ENCODE assay signal across 13 cellular contexts in genomic region chr13:70107498-70108271, GRCh38. TPM values are rescaled to one million over a fixed set of nuclear protein-coding genes. Genes with fewer than 3 reads are reported as not detected.
A peak's percentile ranks its signal among the peaks of the same experiment; 100 is the strongest.
DNase-seq lines count a peak whose midpoint lies in the region; ATAC-seq and TF ChIP-seq lines count a peak whose summit lies in the region.
"Had no signal": no experiment of that assay in that cellular context is flagged by ENCODE, and none has a peak within 500 bp of the region (broad histone marks: within the 10 kb centered on the region; RNA-seq: fewer than 3 reads in every experiment).

ATXN8OS (plus strand) TSS chr13:70107826.

- H2AFZ ChIP-seq in IMR-90 (replicated peaks; ENCODE audit: low read length, poor library complexity), result peak within 1 kb of the TSS; percentile 51

- in situ Hi-C loops in IMR-90 (cut with MboI; ENCODE audit: low sequenced_read_pairs), result no loop called here
- in situ Hi-C loops in GM13976 (cut with MboI; ENCODE audit: low sequenced_read_pairs, unreplicated experiment), result no loop called here

- no peaks in the 10 kb centered on the region for H3K9me1 ChIP-seq in IMR-90 (ENCODE audit: insufficient read depth, low read length)

- no peaks in the 10 kb centered on the region for H3K36me3 Mint-ChIP-seq in progenitor cell of endocrine pancreas (ENCODE audit: insufficient read depth)
- H3K36me3 Mint-ChIP-seq in CD8-positive, alpha-beta T cell, result no peaks in the 10 kb centered on the region

- no peak within 1 kb of the TSS for H2BK15ac ChIP-seq in IMR-90 (ENCODE audit: low read depth, low read length)

- H3K9ac ChIP-seq in IMR-90 (ENCODE audit: low read depth, low read length) (no peak within 1 kb of the TSS), iPS-15b (ENCODE audit: low read depth, low read length) (no peak within 1 kb of the TSS)

- H3K4me1 ChIP-seq in IMR-90 (ENCODE audit: control insufficient read depth, insufficient read depth, low read length), result no peaks in the 10 kb centered on the region
- H3K4me1 ChIP-seq in iPS-15b (ENCODE audit: control insufficient read depth, insufficient read depth, low read length), result peaks cover 2% of the 10 kb centered on the region
- no peaks in the 10 kb centered on the region for H3K4me1 ChIP-seq in CD8-positive, alpha-beta T cell (ENCODE audit: insufficient read depth, low read length)
- H3K4me1 ChIP-seq: right lobe of liver, suprapubic skin had no signal

- ATAC-seq in IMR-90 (ENCODE audit: low read depth), result no peak
- no peak for ATAC-seq in GM21367 (IDR thresholded peaks at IDR 0.05; ENCODE audit: unreplicated experiment)
- ATAC-seq in CD8-positive, alpha-beta T cell, result no peak
- ATAC-seq: activated CD8-positive, alpha-beta T cell treated with anti-CD3 and anti-CD28 coated beads, Interleukin-2, amount 10 ng/mL, durations not matched to agents 7 days and 5 days; mucosa of descending colon; right lobe of liver had no signal

- peak within 1 kb of the TSS; percentile 67 for H3K4me3 Mint-ChIP-seq in progenitor cell of endocrine pancreas (ENCODE audit: low read depth)
- H3K4me3 Mint-ChIP-seq in CD8-positive, alpha-beta T cell, result no peak within 1 kb of the TSS
- H3K4me3 Mint-ChIP-seq: activated CD8-positive, alpha-beta T cell treated with anti-CD3 and anti-CD28 coated beads, Interleukin-2, amount 10 ng/mL, durations not matched to agents 7 days and 5 days; T-helper 1 cell treated with Interleukin-12 subunit alpha and Interleukin-12 subunit beta and Interleukin-4 antibody, amounts not matched to agents 30 μg/mL and 1 μg/mL, for 36 hours had no signal

- H3K27me3 ChIP-seq in IMR-90 (ENCODE audit: control insufficient read depth, insufficient read depth, low read length), result no peaks in the 10 kb centered on the region
- H3K27me3 ChIP-seq in iPS-15b (ENCODE audit: control insufficient read depth, insufficient read depth, low read length), result peaks cover 38% of the 10 kb centered on the region
- no peaks in the 10 kb centered on the region for H3K27me3 ChIP-seq in CD8-positive, alpha-beta T cell (ENCODE audit: insufficient read depth, low read length)
- H3K27me3 ChIP-seq: right lobe of liver had no signal

- no peak within 1 kb of the TSS for H2AK5ac ChIP-seq in IMR-90 (ENCODE audit: low read depth, low read length)

- H3K27ac Mint-ChIP-seq in progenitor cell of endocrine pancreas, result no peak within 1 kb of the TSS
- H3K27ac Mint-ChIP-seq in CD8-positive, alpha-beta T cell, result no peak within 1 kb of the TSS
- H3K27ac Mint-ChIP-seq: activated CD8-positive, alpha-beta T cell treated with anti-CD3 and anti-CD28 coated beads, Interleukin-2, amount 10 ng/mL, durations not matched to agents 7 days and 5 days; T-helper 1 cell treated with Interleukin-12 subunit alpha and Interleukin-12 subunit beta and Interleukin-4 antibody, amounts not matched to agents 30 μg/mL and 1 μg/mL, for 36 hours had no signal

- H3K56ac ChIP-seq in IMR-90 (ENCODE audit: extremely low read depth, insufficient read depth, low read length), result no peak within 1 kb of the TSS

- H3K36me3 ChIP-seq in IMR-90 (ENCODE audit: control insufficient read depth, insufficient read depth, low read length) (no peaks in the 10 kb centered on the region), iPS-15b (ENCODE audit: control insufficient read depth, insufficient read depth, low read length) (no peaks in the 10 kb centered on the region)
- no peaks in the 10 kb centered on the region for H3K36me3 ChIP-seq in CD8-positive, alpha-beta T cell (ENCODE audit: insufficient read depth, low read length)
- H3K36me3 ChIP-seq: right lobe of liver, suprapubic skin had no signal

- no peak within 1 kb of the TSS for H3K4me2 ChIP-seq in IMR-90 (ENCODE audit: low read depth, low read length)

- CTCF ChIA-PET in IMR-90 (lab: Yijun Ruan, JAX), result no interaction called here
- CTCF ChIA-PET in CD8-positive, alpha-beta T cell (lab: Charles Lee), result no interaction called here

- no peak within 1 kb of the TSS for H4K5ac ChIP-seq in IMR-90 (ENCODE audit: low read depth, low read length)

- POLR2A ChIA-PET in IMR-90 (lab: Charles Lee; ENCODE audit: unreplicated experiment), result interaction anchor here (0.6 kb wide), 1 partner anchor 143 kb away, joined by 3 read pairs; no protein-coding TSS in a partner anchor
- POLR2A ChIA-PET in CD8-positive, alpha-beta T cell (lab: Charles Lee), result no interaction called here

- dilution Hi-C loops in IMR-90 (cut with HindIII; ENCODE audit: low sequenced_read_pairs, unreplicated experiment), result no loop called here

- H4K8ac ChIP-seq in IMR-90 (ENCODE audit: low read depth in 2 of 2, low read length in 2 of 2), result no peak within 1 kb of the TSS

- DNase-seq in IMR-90 (no peak), UCSD-AML1 (lab: John Stamatoyannopoulos, UW; ENCODE audit: unreplicated experiment) (peak; percentile 4), progenitor cell of endocrine pancreas (ENCODE audit: low spot score, unreplicated experiment) (peak; percentile 22), GM13976 (ENCODE audit: low spot score) (no peak)
- DNase-seq in CD8-positive, alpha-beta T cell, result no peak
- DNase-seq: activated CD8-positive, alpha-beta T cell treated with anti-CD3 and anti-CD28 coated beads, Interleukin-2, amount 10 ng/mL, durations not matched to agents 7 days and 5 days; effector memory CD4-positive, alpha-beta T cell; mucosa of descending colon had no signal

- no peak within 1 kb of the TSS for H3K4ac ChIP-seq in IMR-90 (ENCODE audit: low read depth, low read length)

- H3K27me3 Mint-ChIP-seq in progenitor cell of endocrine pancreas, result peaks cover 36% of the 10 kb centered on the region
- H3K27me3 Mint-ChIP-seq in CD8-positive, alpha-beta T cell (ENCODE audit: low read depth), result no peaks in the 10 kb centered on the region

- H3K9me3 Mint-ChIP-seq in progenitor cell of endocrine pancreas (ENCODE audit: low read depth), result no peaks in the 10 kb centered on the region
- peaks cover 13% of the 10 kb centered on the region for H3K9me3 Mint-ChIP-seq in CD8-positive, alpha-beta T cell

- peaks cover 3% of the 10 kb centered on the region for H3K4me1 Mint-ChIP-seq in progenitor cell of endocrine pancreas (ENCODE audit: low read depth)
- H3K4me1 Mint-ChIP-seq in CD8-positive, alpha-beta T cell (ENCODE audit: low read depth), result no peaks in the 10 kb centered on the region

- H3K9me3 ChIP-seq in IMR-90 (ENCODE audit: control insufficient read depth, insufficient read depth, low read length) (peaks cover 12% of the 10 kb centered on the region), iPS-15b (ENCODE audit: control insufficient read depth, insufficient read depth, low read length) (no peaks in the 10 kb centered on the region)
- H3K9me3 ChIP-seq in CD8-positive, alpha-beta T cell (ENCODE audit: low read length), result no peaks in the 10 kb centered on the region
- H3K9me3 ChIP-seq: mucosa of descending colon, right lobe of liver had no signal

- WGBS in IMR-90 (ENCODE audit: extremely low coverage in 2 of 2, insufficient read length in 1 of 2), 2 experiments, result 2% methylated on average over 28 of the region's 52 CpGs; no CpG with 5 or more reads in 1 of the 2 experiments

- no peak within 1 kb of the TSS for H3K27ac ChIP-seq in IMR-90 (ENCODE audit: insufficient read depth, low read length)
- no peak within 1 kb of the TSS for H3K27ac ChIP-seq in CD8-positive, alpha-beta T cell (ENCODE audit: low read depth, low read length)
- H3K27ac ChIP-seq: right lobe of liver, suprapubic skin had no signal

- no peak within 1 kb of the TSS for H2BK5ac ChIP-seq in IMR-90 (ENCODE audit: low read depth, low read length, poor library complexity, severe bottlenecking)

- no TSS peak for BruUV-seq in IMR-90 (replicated peaks; lab: Mats Ljungman, UMichigan)

- H3K4me3 ChIP-seq in IMR-90 (ENCODE audit: insufficient read depth, low read depth, low read length) (no peak within 1 kb of the TSS), iPS-15b (ENCODE audit: low read depth, low read length) (peak within 1 kb of the TSS; percentile 61)
- no peak within 1 kb of the TSS for H3K4me3 ChIP-seq in CD8-positive, alpha-beta T cell (ENCODE audit: low read depth, low read length)
- H3K4me3 ChIP-seq: mucosa of descending colon, right lobe of liver, suprapubic skin had no signal

- no peak within 1 kb of the TSS for H3K14ac ChIP-seq in IMR-90 (replicated peaks; ENCODE audit: low read depth, low read length)

- H4K91ac ChIP-seq in IMR-90 (ENCODE audit: insufficient read depth, low read depth, low read length), result no peak within 1 kb of the TSS

- intact Hi-C loops in IMR-90 (cut with micrococcal nuclease), result no loop called here
- intact Hi-C loops in CD8-positive, alpha-beta T cell (cut with DNase I, micrococcal nuclease), result no loop called here

- no peak within 1 kb of the TSS for H2AK9ac ChIP-seq in IMR-90 (replicated peaks; ENCODE audit: low read depth, low read length, poor library complexity)

- H2BK20ac ChIP-seq in IMR-90 (ENCODE audit: low read depth, low read length), result no peak within 1 kb of the TSS

- H4K20me1 ChIP-seq in IMR-90 (ENCODE audit: insufficient read depth, low read length), result no peaks in the 10 kb centered on the region

- no peak for TF ChIP-seq CTCF in IMR-90 (conservative IDR thresholded peaks at IDR 0.05; ENCODE audit: low read depth, low read length)
- no peak for TF ChIP-seq CTCF in progenitor cell of endocrine pancreas (IDR thresholded peaks at IDR 0.05; ENCODE audit: unreplicated experiment)
- no peak for TF ChIP-seq CTCF in CD8-positive, alpha-beta T cell (IDR thresholded peaks at IDR 0.05)
- TF ChIP-seq CTCF in GM13976 (IDR thresholded peaks at IDR 0.05; ENCODE audit: borderline replicate concordance, control extremely low read depth, extremely low read depth, insufficient read depth, missing control alignments), result no peak

- H2BK120ac ChIP-seq in IMR-90 (ENCODE audit: low read depth, low read length), result no peak within 1 kb of the TSS

- TF ChIP-seq POLR2A in IMR-90 (IDR thresholded peaks at IDR 0.05; ENCODE audit: low read depth, low read length), result no peak

- no peak within 1 kb of the TSS for H3K18ac ChIP-seq in IMR-90 (ENCODE audit: low read depth, low read length)

- H3K23ac ChIP-seq in IMR-90 (ENCODE audit: low read depth, low read length), result no peak within 1 kb of the TSS

- no peak for TF ChIP-seq RAD21 in IMR-90 (IDR thresholded peaks at IDR 0.05; ENCODE audit: low read length)

- no peaks in the 10 kb centered on the region for H3K79me1 ChIP-seq in IMR-90 (ENCODE audit: low read depth in 1 of 2, low read length in 2 of 2)

TF ChIP-seq in IMR-90, 13 proteins besides CTCF, POLR2A, EP300 and RAD21 (continues in another document):
- TF ChIP-seq FOS (IDR thresholded peaks at IDR 0.05; ENCODE audit: low read depth, low read length) (no peak), BHLHE40 (IDR thresholded peaks at IDR 0.05; ENCODE audit: low read depth, low read length) (no peak)

RNA-seq across cellular contexts. Expression of gene ATXN8OS, which starts in this region (rescaled TPM):
- total RNA-seq in IMR-90 (2012; rRNA removed), result not detected in 2 replicates
- polyA plus RNA-seq in IMR-90 (2012; rRNA removed), result not detected in 2 replicates
- polyA plus RNA-seq in IMR-90 (2012; cell fraction: cytosol; rRNA removed), result not detected in 2 replicates
- polyA plus RNA-seq in IMR-90 (2012; cell fraction: nucleus; rRNA removed; ENCODE audit: low replicate concordance), result not detected in 2 replicates
- not detected in 2 replicates for total RNA-seq in progenitor cell of endocrine pancreas
- total RNA-seq in CD8-positive, alpha-beta T cell, result not detected
- total RNA-seq: activated CD8-positive, alpha-beta T cell treated with anti-CD3 and anti-CD28 coated beads, Interleukin-2, amount 10 ng/mL, durations not matched to agents 7 days and 5 days; right lobe of liver; suprapubic skin had no signal

Comparison
In these comparisons a context has a peak if more than half of its experiments do, and no peak if none do; other contexts are left out.
1. Peak in DNase-seq in progenitor cell of endocrine pancreas; RNA of the gene not detected or under 1 TPM.